1 cellular context compared by ENCODE assay signal in genomic region chr19:18798384-18799352, GRCh38.
TF ChIP-seq lines count a peak whose summit lies in the region.

No MANE protein-coding gene starts in this region.

TF ChIP-seq in HepG2, 621 proteins besides CTCF, POLR2A, EP300 and RAD21 (continued from another document and continues in another):
- TF ChIP-seq ZBTB44 (CRISPR knock-in tag; IDR thresholded peaks at IDR 0.05): no peak
- no peak for TF ChIP-seq ZNF335 (CRISPR knock-in tag; IDR thresholded peaks at IDR 0.05)
- no peak for TF ChIP-seq ZNF276 (CRISPR knock-in tag; IDR thresholded peaks at IDR 0.05; ENCODE audit: low read depth)
- no peak for TF ChIP-seq GTF3A (CRISPR knock-in tag; conservative IDR thresholded peaks at IDR 0.05)
- no peak for TF ChIP-seq THAP9 (CRISPR knock-in tag; IDR thresholded peaks at IDR 0.05; ENCODE audit: borderline replicate concordance)
- TF ChIP-seq ZNF598 (CRISPR knock-in tag; IDR thresholded peaks at IDR 0.05; ENCODE audit: borderline replicate concordance): no peak
- no peak for TF ChIP-seq MIER2 (CRISPR knock-in tag; IDR thresholded peaks at IDR 0.05)
- no peak for TF ChIP-seq ZFP36L1 (CRISPR knock-in tag; IDR thresholded peaks at IDR 0.05)
- no peak for TF ChIP-seq HNF1B (CRISPR knock-in tag; IDR thresholded peaks at IDR 0.05)
- no peak for TF ChIP-seq HMGXB3 (CRISPR knock-in tag; IDR thresholded peaks at IDR 0.05; ENCODE audit: borderline replicate concordance)
- TF ChIP-seq NCOA2 (CRISPR knock-in tag; IDR thresholded peaks at IDR 0.05): peak; percentile 42; the same call in 1 of the 2 replicates
- TF ChIP-seq HMG20B (CRISPR knock-in tag; conservative IDR thresholded peaks at IDR 0.05): no peak
- TF ChIP-seq GRHL1 (CRISPR knock-in tag; conservative IDR thresholded peaks at IDR 0.05): no peak
- TF ChIP-seq ZNF792 (CRISPR knock-in tag; IDR thresholded peaks at IDR 0.05): no peak
- TF ChIP-seq FOXC1 (CRISPR knock-in tag; IDR thresholded peaks at IDR 0.05; ENCODE audit: borderline replicate concordance): peak; percentile 61; the same call in 1 of the 2 replicates
- TF ChIP-seq ELF3 (CRISPR knock-in tag; IDR thresholded peaks at IDR 0.05): no peak
- no peak for TF ChIP-seq KAT2B (IDR thresholded peaks at IDR 0.05; ENCODE audit: borderline replicate concordance, low read depth, low read length)
- TF ChIP-seq GATAD2A (CRISPR knock-in tag; IDR thresholded peaks at IDR 0.05): peak; percentile 67
- no peak for TF ChIP-seq TCF12 (IDR thresholded peaks at IDR 0.05)
- no peak for TF ChIP-seq TCF12 (CRISPR knock-in tag; IDR thresholded peaks at IDR 0.05)
- TF ChIP-seq SALL2 (CRISPR knock-in tag; IDR thresholded peaks at IDR 0.05): 0 out of 2 replicates have a peak, but pooled peaks have one; percentile 28
- no peak for TF ChIP-seq PRDM15 (CRISPR knock-in tag; IDR thresholded peaks at IDR 0.05)
- TF ChIP-seq NFKBIZ (CRISPR knock-in tag; IDR thresholded peaks at IDR 0.05): no peak
- no peak for TF ChIP-seq ZNF3 (CRISPR knock-in tag; IDR thresholded peaks at IDR 0.05)
- peak in 1 of 2 experiments; percentile 62; a peak in 1 of 4 replicates for TF ChIP-seq NR2F1 (CRISPR knock-in tag; IDR thresholded peaks at IDR 0.05)
- TF ChIP-seq ARNT (IDR thresholded peaks at IDR 0.05): no peak
- TF ChIP-seq NR3C1 (CRISPR knock-in tag; IDR thresholded peaks at IDR 0.05): no peak
- TF ChIP-seq KIAA2018 (CRISPR knock-in tag; IDR thresholded peaks at IDR 0.05; ENCODE audit: borderline replicate concordance): no peak
